In the genomic region with DNA sequence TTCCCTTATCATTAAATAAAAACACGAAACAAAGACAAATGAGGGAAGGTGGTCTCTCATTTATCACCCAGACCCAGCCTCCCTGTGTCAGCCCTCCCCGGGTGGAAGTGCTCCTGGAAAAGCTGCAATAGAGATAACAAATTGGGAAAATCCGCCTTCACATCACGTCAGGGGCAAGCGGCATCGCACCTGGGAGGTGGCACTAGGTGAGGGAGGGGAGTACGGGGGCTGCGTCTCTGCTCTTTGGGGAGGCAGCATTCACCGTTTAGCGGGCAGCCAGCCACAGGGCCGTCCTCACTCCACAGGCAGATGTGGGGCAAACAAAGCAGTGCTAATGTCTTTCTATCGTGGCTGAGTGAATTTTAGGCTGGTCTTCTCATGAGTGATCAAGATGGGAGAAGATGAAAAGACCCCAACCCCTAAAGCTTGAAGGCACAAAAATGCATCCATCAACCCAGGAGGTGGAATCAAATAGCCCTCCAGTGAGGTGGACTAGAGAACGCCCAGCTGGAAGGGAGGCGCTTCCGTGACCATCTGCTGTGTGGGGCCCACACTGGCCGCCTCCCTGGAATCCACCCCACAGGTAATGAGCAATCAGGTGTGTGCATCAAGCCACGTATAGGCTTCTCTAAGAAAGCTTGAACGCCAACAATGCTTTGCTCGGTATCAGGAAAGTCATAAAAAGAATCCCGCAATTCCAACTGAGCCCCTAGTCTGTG, we compare ENCODE assay signal across 14 cellular contexts.
DNase-seq lines count a peak whose midpoint lies in the region; ATAC-seq, FAIRE-seq and TF ChIP-seq lines count a peak whose summit lies in the region.
"Had no signal": no experiment of that assay in that cellular context is flagged by ENCODE, and none has a peak within 500 bp of the region (broad histone marks: within the 10 kb centered on the region; RNA-seq: fewer than 3 reads in every experiment).

No MANE protein-coding gene starts in this region.

- no peak overlapping the region for H3K27ac ChIP-seq in left ventricle myocardium inferior (replicated peaks)
- H3K27ac ChIP-seq in H1 (ENCODE audit: low read depth, low read length): no peak overlapping the region
- no peak overlapping the region for H3K27ac ChIP-seq in osteoblast (ENCODE audit: low read depth, low read length)
- H3K27ac ChIP-seq: HL-60 had no signal

- ATAC-seq in Right ventricle myocardium inferior: no peak
- no peak for ATAC-seq in GM19467 (IDR thresholded peaks at IDR 0.05; ENCODE audit: unreplicated experiment)
- ATAC-seq in GM18519 (IDR thresholded peaks at IDR 0.05; ENCODE audit: low FRiP score, unreplicated experiment): no peak

- H3K14ac ChIP-seq in H1 (ENCODE audit: insufficient read length): no peak overlapping the region

- H3K36me3 ChIP-seq in left ventricle myocardium inferior (no peaks in the 10 kb centered on the region), H1 (ENCODE audit: control insufficient read depth in 2 of 4, insufficient read depth in 4 of 4, low read length in 3 of 4) (no peaks in the 10 kb centered on the region), osteoblast (ENCODE audit: insufficient read depth, low read length) (no peaks in the 10 kb centered on the region)

- H3K79me1 ChIP-seq in H1 (ENCODE audit: low read depth, low read length): no peaks in the 10 kb centered on the region

- no peak overlapping the region for H3K4ac ChIP-seq in H1 (replicated peaks; ENCODE audit: insufficient read length, low read depth, low read length)

- H3K9ac ChIP-seq in H1 (replicated peaks in 1 of 4; ENCODE audit: extremely low read depth in 1 of 4, low read depth in 3 of 4, low read length in 3 of 4): no peak overlapping the region

- CTCF ChIA-PET in H1 (lab: Charles Lee; ENCODE audit: partially characterized antibody): interaction anchor here (1.1 to 1.9 kb wide), 3 partner anchors 10 to 28 kb away, joined by 3 to 5 read pairs (median 4); no protein-coding TSS in a partner anchor

- H3K27me3 ChIP-seq in left ventricle myocardium inferior (ENCODE audit: low read depth) (peaks cover 45% of the 10 kb centered on the region), H1 (replicated peaks in 1 of 4; ENCODE audit: control insufficient read depth in 3 of 4, extremely low read depth in 1 of 4, insufficient read depth in 3 of 4, low read length in 3 of 4) (no peaks in the 10 kb centered on the region), osteoblast (ENCODE audit: insufficient read depth, low read length) (no peaks in the 10 kb centered on the region)

- no peak for FAIRE-seq in H1 (lab: Jason Lieb, UNC)
- FAIRE-seq: G401.6, HTR-8/SVneo had no signal

- no peak overlapping the region for H4K8ac ChIP-seq in H1 (ENCODE audit: extremely low read depth, insufficient read depth, low read length)

- intact Hi-C loops in Right ventricle myocardium inferior (cut with DNase I) (no loop called here), left ventricle myocardium inferior (cut with micrococcal nuclease) (no loop called here)

- 0 out of 2 replicates have a peak overlapping the region, but pooled peaks have one; percentile 60 for H2BK12ac ChIP-seq in H1 (ENCODE audit: low read depth, low read length)

- peaks cover 54% of the 10 kb centered on the region for H3K27me3 Mint-ChIP-seq in type B pancreatic cell

- no peak overlapping the region for H2BK20ac ChIP-seq in H1 (ENCODE audit: low read length)

- no peaks in the 10 kb centered on the region for H3K9me3 ChIP-seq in left ventricle myocardium inferior (replicated peaks)
- H3K9me3 ChIP-seq in H1 (ENCODE audit: insufficient read depth in 2 of 2, low read depth in 1 of 2, low read length in 1 of 2): no peaks in the 10 kb centered on the region
- no peaks in the 10 kb centered on the region for H3K9me3 ChIP-seq in osteoblast (ENCODE audit: low read depth, low read length)

- no peak overlapping the region; the same call in 1 of the 2 replicates for H2BK5ac ChIP-seq in H1 (ENCODE audit: low read depth, low read length)

- TF ChIP-seq RAD21 in H1 (IDR thresholded peaks at IDR 0.05 in 1 of 2, conservative IDR thresholded peaks at IDR 0.05 in 1 of 2; ENCODE audit: low read depth in 2 of 2, low read length in 2 of 2): no peak

- H3K4me3 ChIP-seq in left ventricle myocardium inferior: no peak overlapping the region
- H3K4me3 ChIP-seq in H1 (ENCODE audit: extremely low read depth in 1 of 4, insufficient read depth in 2 of 4, low read depth in 3 of 4, low read length in 4 of 4): no peak overlapping the region
- H3K4me3 ChIP-seq in osteoblast (ENCODE audit: insufficient read depth, low read length): no peak overlapping the region

- DNase-seq in Right ventricle myocardium inferior (ENCODE audit: missing footprints) (peak; percentile 39), left ventricle myocardium inferior (no peak), H1 (ENCODE audit: low read depth in 1 of 2, low spot score in 2 of 2) (no peak), osteoblast (ENCODE audit: insufficient read length, low spot score, missing footprints) (peak; percentile 85), type B pancreatic cell (ENCODE audit: extremely low spot score, unreplicated experiment) (peak; percentile 49)
- no peak for DNase-seq in stimulated activated naive CD4-positive, alpha-beta T cell (lab: John Stamatoyannopoulos, UW)
- DNase-seq: DND-41; NCI-H1694; NK-92 treated with Interleukin-12 subunit alpha and Interleukin-12 subunit beta, amount 100 ng/mL, for 24 hours had no signal

- POLR2A ChIA-PET in H1 (lab: Charles Lee; ENCODE audit: partially characterized antibody): no interaction called here

- H4K5ac ChIP-seq in H1 (ENCODE audit: insufficient read length, low read depth, low read length): no peak overlapping the region

- no peak overlapping the region for H2BK15ac ChIP-seq in H1 (ENCODE audit: low read length)

- H3K79me2 ChIP-seq in H1 (ENCODE audit: control insufficient read depth in 1 of 2, insufficient read depth in 2 of 2, low read length in 2 of 2) (no peaks in the 10 kb centered on the region), osteoblast (ENCODE audit: insufficient read depth, low read length) (no peaks in the 10 kb centered on the region)

- no peak overlapping the region for H4K91ac ChIP-seq in H1 (replicated peaks; ENCODE audit: insufficient read length, low read length)

- no peaks in the 10 kb centered on the region for H3K23me2 ChIP-seq in H1 (ENCODE audit: low read depth, low read length)

- H3K4me1 ChIP-seq in left ventricle myocardium inferior (no peaks in the 10 kb centered on the region), H1 (replicated peaks in 1 of 4; ENCODE audit: control insufficient read depth in 3 of 4, insufficient read depth in 4 of 4, low read length in 3 of 4) (peaks cover 3 to 11% (median 5%) of the 10 kb centered on the region in 4 experiments; a peak in 6 of 7 replicates), osteoblast (ENCODE audit: insufficient read depth, low read length) (no peaks in the 10 kb centered on the region)

- H3K4me2 ChIP-seq in H1 (ENCODE audit: insufficient read depth in 1 of 2, low read depth in 2 of 2, low read length in 2 of 2): peak overlapping the region in 1 of 2 experiments; percentile 43; a peak in 1 of 4 replicates
- H3K4me2 ChIP-seq in osteoblast (ENCODE audit: insufficient read depth, low read length): no peak overlapping the region

- no peak for TF ChIP-seq POLR2A in H1 (IDR thresholded peaks at IDR 0.05; ENCODE audit: control extremely low read depth in 1 of 2, low read depth in 2 of 2, low read length in 2 of 2)

- H3K9me3 Mint-ChIP-seq in type B pancreatic cell: no peaks in the 10 kb centered on the region

- TF ChIP-seq EP300 in H1 (IDR thresholded peaks at IDR 0.05; ENCODE audit: borderline replicate concordance in 1 of 2, low read depth in 2 of 2, low read length in 2 of 2): no peak

- H2AK5ac ChIP-seq in H1 (ENCODE audit: low read depth, low read length): no peak overlapping the region

- H3K4me1 Mint-ChIP-seq in type B pancreatic cell (ENCODE audit: unreplicated experiment): no peaks in the 10 kb centered on the region

- H4K20me1 ChIP-seq in H1 (replicated peaks in 1 of 2; ENCODE audit: control insufficient read depth in 1 of 2, insufficient read depth in 2 of 2, low read length in 2 of 2) (no peaks in the 10 kb centered on the region), osteoblast (ENCODE audit: insufficient read depth, low read length) (no peaks in the 10 kb centered on the region)

- TF ChIP-seq CTCF in left ventricle myocardium inferior (IDR thresholded peaks at IDR 0.05; ENCODE audit: borderline replicate concordance): no peak
- TF ChIP-seq CTCF in H1 (IDR thresholded peaks at IDR 0.05; ENCODE audit: control extremely low read depth in 1 of 3, insufficient read depth in 1 of 3, low read depth in 1 of 3, low read length in 3 of 3): no peak
- no peak for TF ChIP-seq CTCF in osteoblast (IDR thresholded peaks at IDR 0.05; ENCODE audit: extremely low read depth, low read depth, low read length)
- no peak for TF ChIP-seq CTCF in type B pancreatic cell (conservative IDR thresholded peaks at IDR 0.05)

- H3K18ac ChIP-seq in H1 (ENCODE audit: extremely low read depth, low read length): no peak overlapping the region

- no peak overlapping the region for H2BK120ac ChIP-seq in H1 (replicated peaks; ENCODE audit: low read depth, low read length)

- H3K4me3 Mint-ChIP-seq in type B pancreatic cell: no peak overlapping the region

- no peak overlapping the region for H3K23ac ChIP-seq in H1 (ENCODE audit: insufficient read length)

- no peaks in the 10 kb centered on the region for H3K36me3 Mint-ChIP-seq in type B pancreatic cell

- H3K27ac Mint-ChIP-seq in type B pancreatic cell: no peak overlapping the region

- no peak overlapping the region for H3K56ac ChIP-seq in H1 (replicated peaks; ENCODE audit: insufficient read length, low read depth, low read length)

- 86% methylated on average over 18 of the region's 20 CpGs; no CpG with 5 or more reads in 1 of the 2 experiments for WGBS in H1 (ENCODE audit: extremely low coverage in 1 of 2, insufficient coverage in 1 of 2, insufficient read length in 1 of 2, insufficient replicate concordance in 2 of 2, low coverage in 1 of 2, low lambda C conversion rate in 2 of 2, missing lambda C conversion rate in 1 of 2), 2 experiments

- no peak overlapping the region for H2AFZ ChIP-seq in H1 (ENCODE audit: low read length)
- H2AFZ ChIP-seq in osteoblast (ENCODE audit: low read length): no peak overlapping the region

TF ChIP-seq in H1, 55 proteins besides CTCF, POLR2A, EP300 and RAD21 (continues in another document):
- no peak for TF ChIP-seq NRF1 (IDR thresholded peaks at IDR 0.05; ENCODE audit: low read depth, low read length)
- TF ChIP-seq CHD2 (IDR thresholded peaks at IDR 0.05; ENCODE audit: low read length): no peak
- TF ChIP-seq, protein P1, sequence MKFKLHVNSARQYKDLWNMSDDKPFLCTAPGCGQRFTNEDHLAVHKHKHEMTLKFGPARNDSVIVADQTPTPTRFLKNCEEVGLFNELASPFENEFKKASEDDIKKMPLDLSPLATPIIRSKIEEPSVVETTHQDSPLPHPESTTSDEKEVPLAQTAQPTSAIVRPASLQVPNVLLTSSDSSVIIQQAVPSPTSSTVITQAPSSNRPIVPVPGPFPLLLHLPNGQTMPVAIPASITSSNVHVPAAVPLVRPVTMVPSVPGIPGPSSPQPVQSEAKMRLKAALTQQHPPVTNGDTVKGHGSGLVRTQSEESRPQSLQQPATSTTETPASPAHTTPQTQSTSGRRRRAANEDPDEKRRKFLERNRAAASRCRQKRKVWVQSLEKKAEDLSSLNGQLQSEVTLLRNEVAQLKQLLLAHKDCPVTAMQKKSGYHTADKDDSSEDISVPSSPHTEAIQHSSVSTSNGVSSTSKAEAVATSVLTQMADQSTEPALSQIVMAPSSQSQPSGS (IDR thresholded peaks at IDR 0.05; ENCODE audit: low read length): no peak

Comparison
In these comparisons a context has a peak if more than half of its experiments do, and no peak if none do; other contexts are left out.
1. DNase-seq: peak in Right ventricle myocardium inferior (single experiment), osteoblast (single experiment) and type B pancreatic cell (single experiment); none in left ventricle myocardium inferior (single experiment), H1 (0 of 2) and stimulated activated naive CD4-positive, alpha-beta T cell (0 of 6).